In genomic region chr1:2627746-2628145, GRCh38 we compare ENCODE assay signal across 27 cellular contexts. TPM values are rescaled to one million over a fixed set of nuclear protein-coding genes. Genes with fewer than 3 reads are reported as not detected.
"Had no signal": no experiment of that assay in that cellular context is flagged by ENCODE, and none has a peak within 500 bp of the region (broad histone marks: within the 10 kb centered on the region; RNA-seq: fewer than 3 reads in every experiment).

No MANE protein-coding gene starts in this region.

- ATAC-seq: activated T-cell treated with anti-CD3 and anti-CD28 coated beads, Interleukin-2, amount 50 U/mL, for 72 hours had no signal

- H3K27ac ChIP-seq: breast epithelium, heart left ventricle, neutrophil, ovary, prostate gland, sigmoid colon, tibial nerve, VCaP had no signal

- H3K36me3 Mint-ChIP-seq: immature natural killer cell, memory B cell had no signal

- H3K9me3 ChIP-seq: breast epithelium, heart left ventricle, neutrophil, ovary, prostate gland, sigmoid colon, tibial nerve had no signal

- H3K4me3 Mint-ChIP-seq: central memory CD8-positive, alpha-beta T cell; immature natural killer cell; memory B cell had no signal

- DNase-seq: activated CD4-positive, alpha-beta T cell treated with anti-CD3 and anti-CD28 coated beads for 4 hours; activated CD4-positive, alpha-beta T cell treated with anti-CD3 and anti-CD28 coated beads, Interleukin-2, amount 50 U/mL, for 4 hours; activated naive CD4-positive, alpha-beta T cell; activated T-cell treated with anti-CD3 and anti-CD28 coated beads for 4 hours; activated T-cell treated with anti-CD3 and anti-CD28 coated beads, Interleukin-2, amount 50 U/mL, for 72 hours; amniotic stem cell; dermis blood vessel endothelial cell; effector CD8-positive, alpha-beta T cell; hypothalamus; immature natural killer cell; midbrain; naive thymus-derived CD8-positive, alpha-beta T cell; retina; sigmoid colon; small intestine; stimulated activated naive CD4-positive, alpha-beta T cell; T-helper 9 cell had no signal

- H3K4me1 Mint-ChIP-seq: central memory CD8-positive, alpha-beta T cell; memory B cell had no signal

- H3K9me3 Mint-ChIP-seq: central memory CD8-positive, alpha-beta T cell; memory B cell; naive thymus-derived CD8-positive, alpha-beta T cell had no signal

- H3K36me3 ChIP-seq: breast epithelium, heart left ventricle, neutrophil, ovary, prostate gland, sigmoid colon, tibial nerve had no signal

- H3K27ac Mint-ChIP-seq: activated T-cell treated with anti-CD3 and anti-CD28 coated beads, Interleukin-2, amount 50 U/mL, for 72 hours; immature natural killer cell; memory B cell; naive thymus-derived CD8-positive, alpha-beta T cell had no signal

- H3K4me1 ChIP-seq: prostate gland had no signal

- H3K4me3 ChIP-seq: ovary, sigmoid colon, tibial nerve had no signal

RNA-seq across cellular contexts. Expression of gene MMEL1, which starts 5.1 kb away (rescaled TPM):
- total RNA-seq: kidney epithelial cell had no signal
